Comparison of ENCODE assay signal across 8 cellular contexts in genomic region chr6:55886185-55886836, GRCh38. TPM values are rescaled to one million over a fixed set of nuclear protein-coding genes. Genes with fewer than 3 reads are reported as not detected.
DNase-seq lines count a peak whose midpoint lies in the region; ATAC-seq and TF ChIP-seq lines count a peak whose summit lies in the region.

No MANE protein-coding gene starts in this region.

- dilution Hi-C loops in mammary epithelial cell (cut with HindIII; ENCODE audit: low sequenced_read_pairs), result loop anchor here (10.0 kb wide), 1 partner anchor 272 kb away; no protein-coding TSS in a partner anchor

- ATAC-seq in DND-41 (ENCODE audit: insufficient read depth, low read depth), result no peak
- ATAC-seq in activated CD4-positive, CD25-positive, alpha-beta regulatory T cell treated with anti-CD3 and anti-CD28 coated beads, Interleukin-2, amount 50 U/mL, for 24 hours, result no peak
- ATAC-seq in HG03139 (IDR thresholded peaks at IDR 0.05; ENCODE audit: unreplicated experiment), result no peak
- ATAC-seq in HG03378 (IDR thresholded peaks at IDR 0.05; ENCODE audit: unreplicated experiment), result no peak
- ATAC-seq in GM18498 (IDR thresholded peaks at IDR 0.05; ENCODE audit: unreplicated experiment), result no peak

- H3K4me2 ChIP-seq in DND-41 (ENCODE audit: insufficient read depth, low read length) (no peak overlapping the region), mammary epithelial cell (ENCODE audit: insufficient read depth, low read depth, low read length) (no peak overlapping the region)

- H3K27ac ChIP-seq in DND-41 (ENCODE audit: low read length) (no peak overlapping the region), mammary epithelial cell (ENCODE audit: insufficient read depth, low read depth, low read length) (no peak overlapping the region)

- no peaks in the 10 kb centered on the region for H3K36me3 ChIP-seq in DND-41 (ENCODE audit: insufficient read depth, low read length)
- H3K36me3 ChIP-seq in mammary epithelial cell (ENCODE audit: insufficient read depth, low read length), result no peaks in the 10 kb centered on the region

- TF ChIP-seq CTCF in DND-41 (IDR thresholded peaks at IDR 0.05; ENCODE audit: borderline replicate concordance, extremely low read depth, low read length, poor library complexity, severe bottlenecking) (peak; percentile 10), LNCAP (IDR thresholded peaks at IDR 0.05) (peak; percentile 39; the same call in 1 of the 2 replicates), mammary epithelial cell (conservative IDR thresholded peaks at IDR 0.05 in 1 of 2, IDR thresholded peaks at IDR 0.05 in 1 of 2; ENCODE audit: extremely low read depth in 1 of 2, insufficient read depth in 1 of 2, low read depth in 1 of 2, low read length in 2 of 2) (peak; percentile 27 to 42)

- H3K9ac ChIP-seq in DND-41 (ENCODE audit: low read depth, low read length) (no peak overlapping the region), mammary epithelial cell (ENCODE audit: insufficient read depth, low read length) (no peak overlapping the region)

- H2AFZ ChIP-seq in DND-41 (ENCODE audit: low read depth, low read length), result no peak overlapping the region
- no peak overlapping the region for H2AFZ ChIP-seq in mammary epithelial cell (ENCODE audit: low read depth, low read length)

- CTCF ChIA-PET in mammary epithelial cell (lab: Charles Lee; ENCODE audit: low non-redundant PET), result interaction anchor here (0.7 kb wide), 1 partner anchor 269 kb away, joined by 3 read pairs; no protein-coding TSS in a partner anchor

- BruUV-seq in mammary epithelial cell (replicated peaks; lab: Mats Ljungman, UMichigan), result no TSS peak

- no peak overlapping the region for H3K4me3 ChIP-seq in DND-41 (ENCODE audit: low read depth in 1 of 2, low read length in 2 of 2)
- H3K4me3 ChIP-seq in mammary epithelial cell (replicated peaks in 1 of 3; ENCODE audit: insufficient read depth in 1 of 3, low read depth in 2 of 3, low read length in 3 of 3), result no peak overlapping the region

- H3K9me3 ChIP-seq in DND-41 (ENCODE audit: insufficient read depth, low read length, severe bottlenecking) (no peaks in the 10 kb centered on the region), mammary epithelial cell (replicated peaks; ENCODE audit: insufficient read depth, low read length) (no peaks in the 10 kb centered on the region)

- no peaks in the 10 kb centered on the region for H3K79me2 ChIP-seq in DND-41 (ENCODE audit: insufficient read depth, low read length)
- no peaks in the 10 kb centered on the region for H3K79me2 ChIP-seq in mammary epithelial cell (ENCODE audit: insufficient read depth, low read length)

- no peaks in the 10 kb centered on the region for H3K4me1 ChIP-seq in DND-41 (ENCODE audit: insufficient read depth, low read length)
- peaks cover 8% of the 10 kb centered on the region for H3K4me1 ChIP-seq in mammary epithelial cell (ENCODE audit: insufficient read depth, low read length)

- H3K27me3 ChIP-seq in DND-41 (ENCODE audit: insufficient read depth, low read length, poor library complexity), result no peaks in the 10 kb centered on the region
- no peaks in the 10 kb centered on the region for H3K27me3 ChIP-seq in mammary epithelial cell (ENCODE audit: insufficient read depth, low read length)

- in situ Hi-C loops in mammary epithelial cell (cut with MboI; ENCODE audit: low sequenced_read_pairs in 2 of 2), result loop anchor here (10.0 to 25.0 kb wide), 2 partner anchors 262 to 449 kb away; no protein-coding TSS in a partner anchor

- 98% methylated on average over 3 of the region's 3 CpGs for WGBS in mammary epithelial cell (ENCODE audit: low coverage, missing lambda C conversion rate)

- DNase-seq in DND-41, result no peak
- no peak for DNase-seq in mammary epithelial cell
- peak; percentile 34 for DNase-seq in myocyte (ENCODE audit: low read depth)

- H4K20me1 ChIP-seq in DND-41 (ENCODE audit: insufficient read depth, low read length) (no peaks in the 10 kb centered on the region), mammary epithelial cell (ENCODE audit: insufficient read depth, low read length) (no peaks in the 10 kb centered on the region)

- intact Hi-C loops in mammary epithelial cell (cut with micrococcal nuclease), result loop anchor here (1.0 to 10.0 kb wide), 4 partner anchors 247 to 612 kb away; no protein-coding TSS in a partner anchor

RNA-seq across cellular contexts. Expression of gene BMP5, which starts 10.9 kb away (rescaled TPM):
- not detected for total RNA-seq in mammary epithelial cell
- not detected for polyA plus RNA-seq in mammary epithelial cell
- not detected for polyA minus RNA-seq in mammary epithelial cell
- not detected in 2 replicates for total RNA-seq in myocyte
- not detected for polyA plus RNA-seq in myocyte (2012)
